8 cellular contexts compared by ENCODE assay signal in genomic region chr1:151992345-151993083, GRCh38. TPM values are rescaled to one million over a fixed set of nuclear protein-coding genes. Genes with fewer than 3 reads are reported as not detected.
A peak's percentile ranks its signal among the peaks of the same experiment; 100 is the strongest.
DNase-seq lines count a peak whose midpoint lies in the region; ATAC-seq and TF ChIP-seq lines count a peak whose summit lies in the region.

No MANE protein-coding gene starts in this region.

- no peak for TF ChIP-seq CTCF in esophagus muscularis mucosa (IDR thresholded peaks at IDR 0.05)

- no peak for TF ChIP-seq EP300 in esophagus muscularis mucosa (IDR thresholded peaks at IDR 0.05)

- H3K36me3 ChIP-seq in MG63 (peaks cover 26% of the 10 kb centered on the region), esophagus muscularis mucosa (peaks cover 0 to 6% (median 0%) of the 10 kb centered on the region in 4 donors), muscle layer of duodenum (ENCODE audit: control insufficient read depth in 1 of 2, insufficient read depth in 2 of 2, low read length in 2 of 2) (peaks cover 0 to 4% of the 10 kb centered on the region in 2 donors)

- peak; percentile 49 for TF ChIP-seq POLR2A in esophagus muscularis mucosa (IDR thresholded peaks at IDR 0.05; ENCODE audit: low read depth)

- no peaks in the 10 kb centered on the region for H3K27me3 ChIP-seq in MG63
- H3K27me3 ChIP-seq in esophagus muscularis mucosa = no peaks in the 10 kb centered on the region
- H3K27me3 ChIP-seq in muscle layer of duodenum (ENCODE audit: low read depth, low read length) = no peaks in the 10 kb centered on the region

- intact Hi-C loops in esophagus muscularis mucosa (cut with DNase I) = no loop called here

- DNase-seq in DMS 273 (lab: John Stamatoyannopoulos, UW; ENCODE audit: unreplicated experiment) = peak; percentile 77
- peak; percentile 100 for DNase-seq in MG63
- DNase-seq in activated CD4-positive, alpha-beta T cell treated with anti-CD3 and anti-CD28 coated beads, Interleukin-2, amount 50 U/mL, for 1 hour = peak; percentile 20
- DNase-seq in esophagus muscularis mucosa (ENCODE audit: extremely low spot score) = peak; percentile 96

- WGBS in esophagus muscularis mucosa = 15% methylated on average over 13 of the region's 20 CpGs

- H3K9me3 ChIP-seq in MG63 (no peaks in the 10 kb centered on the region), esophagus muscularis mucosa (no peaks in the 10 kb centered on the region), muscle layer of duodenum (ENCODE audit: control insufficient read depth in 1 of 2, low read length in 2 of 2) (no peaks in the 10 kb centered on the region)

- H3K27ac ChIP-seq in esophagus muscularis mucosa (replicated peaks in 1 of 4) (peak overlapping the region; percentile 89 to 99 (median 94)), muscle layer of duodenum (ENCODE audit: low read length) (peak overlapping the region; percentile 98)

- H3K4me1 ChIP-seq in esophagus muscularis mucosa (peaks cover 59 to 76% (median 74%) of the 10 kb centered on the region in 4 donors), muscle layer of duodenum (ENCODE audit: control insufficient read depth in 1 of 2, insufficient read depth in 2 of 2, low read length in 2 of 2) (peaks cover 42 to 46% of the 10 kb centered on the region in 2 donors)

- ATAC-seq in HG03565 (IDR thresholded peaks at IDR 0.05; ENCODE audit: unreplicated experiment) (no peak), HG02571 (IDR thresholded peaks at IDR 0.05; ENCODE audit: unreplicated experiment) (no peak), GM19397 (IDR thresholded peaks at IDR 0.05; ENCODE audit: unreplicated experiment) (no peak)

- H3K4me3 ChIP-seq in MG63 = peak overlapping the region; percentile 83
- peak overlapping the region; percentile 82 to 95 (median 85) for H3K4me3 ChIP-seq in esophagus muscularis mucosa
- H3K4me3 ChIP-seq in muscle layer of duodenum (ENCODE audit: low read depth in 1 of 2, low read length in 2 of 2) = peak overlapping the region; percentile 90 to 92

RNA-seq across cellular contexts. Expression of gene S100A10, which starts 1.1 kb away (rescaled TPM):
- 213 and 271 TPM in 2 replicates for total RNA-seq in MG63 (2014; rRNA removed; shearing (Covaris generic); ENCODE audit: low replicate concordance)
- total RNA-seq in esophagus muscularis mucosa = 100 to 1,000 TPM in 2 of 4 donors, 10 to 100 TPM in 2; 82.5 to 214 (median 105) TPM

RNA-seq across cellular contexts. Expression of gene S100A11, which starts 44.3 kb away (rescaled TPM):
- total RNA-seq in MG63 (2014; rRNA removed; shearing (Covaris generic); ENCODE audit: low replicate concordance) = 347 and 507 TPM in 2 replicates
- 100 to 1,000 TPM in 2 of 4 donors, 10 to 100 TPM in 2; 68.5 to 190 (median 115) TPM for total RNA-seq in esophagus muscularis mucosa

Comparison
In these comparisons a context has a peak if more than half of its experiments do, and no peak if none do; other contexts are left out.
1. DNase-seq: peak in every context shown above with its lines; median percentile 100 in MG63; 96 in esophagus muscularis mucosa; 77 in DMS 273; 20 in activated CD4-positive, alpha-beta T cell treated with anti-CD3 and anti-CD28 coated beads, Interleukin-2, amount 50 U/mL, for 1 hour.